Comparison of ENCODE assay signal across 13 cellular contexts in genomic region chr14:22551597-22551982, GRCh38. TPM values are rescaled to one million over a fixed set of nuclear protein-coding genes. Genes with fewer than 3 reads are reported as not detected.
A peak's percentile ranks its signal among the peaks of the same experiment; 100 is the strongest.
DNase-seq lines count a peak whose midpoint lies in the region; ATAC-seq and TF ChIP-seq lines count a peak whose summit lies in the region.
"Had no signal": no experiment of that assay in that cellular context is flagged by ENCODE, and none has a peak within 500 bp of the region (broad histone marks: within the 10 kb centered on the region; RNA-seq: fewer than 3 reads in every experiment).

No MANE protein-coding gene starts in this region.

- H3F3A ChIP-seq in MM.1S (ENCODE audit: insufficient read depth, low read length) = peaks cover 11% of the 10 kb centered on the region

- TF ChIP-seq CTCF in MM.1S (IDR thresholded peaks at IDR 0.05; ENCODE audit: low read length) = no peak

- no peaks in the 10 kb centered on the region for H3K79me2 ChIP-seq in MM.1S (ENCODE audit: low read length)

- peak overlapping the region; percentile 81 to 95 (median 81) for H3K27ac Mint-ChIP-seq in IgD-negative memory B cell
- peak overlapping the region; percentile 97 for H3K27ac Mint-ChIP-seq in activated T-cell treated with anti-CD3 and anti-CD28 coated beads, Interleukin-2, amount 50 U/mL, for 24 hours

- peak overlapping the region; percentile 94 for H3K9ac ChIP-seq in BLaER1
- H3K9ac ChIP-seq in mesenchymal stem cell (ENCODE audit: low read length) = no peak overlapping the region
- H3K9ac ChIP-seq in MM.1S (ENCODE audit: low read length) = no peak overlapping the region

- WGBS in mesenchymal stem cell = 70% methylated on average over 5 of the region's 5 CpGs

- H2AFZ ChIP-seq in mesenchymal stem cell (ENCODE audit: low read depth, low read length) (no peak overlapping the region), MM.1S (ENCODE audit: low read length) (no peak overlapping the region)

- H3K4me3 Mint-ChIP-seq in IgD-negative memory B cell = peak overlapping the region; percentile 19 to 65 (median 49)
- peak overlapping the region; percentile 69 for H3K4me3 Mint-ChIP-seq in activated T-cell treated with anti-CD3 and anti-CD28 coated beads, Interleukin-2, amount 50 U/mL, for 24 hours

- H3K4me1 ChIP-seq in BLaER1 = peaks cover 95% of the 10 kb centered on the region
- peaks cover 40% of the 10 kb centered on the region for H3K4me1 ChIP-seq in mesenchymal stem cell (ENCODE audit: control insufficient read depth, insufficient read depth, low read depth, low read length)
- peaks cover 12% of the 10 kb centered on the region for H3K4me1 ChIP-seq in MM.1S (ENCODE audit: low read length)
- H3K4me1 ChIP-seq: HAP-1 had no signal

- H3K27ac ChIP-seq in BLaER1 (peak overlapping the region; percentile 100), mesenchymal stem cell (ENCODE audit: low read length, poor library complexity, severe bottlenecking) (no peak overlapping the region), MM.1S (ENCODE audit: low read length) (no peak overlapping the region)

- no peaks in the 10 kb centered on the region for H3K9me2 ChIP-seq in MM.1S (replicated peaks; ENCODE audit: insufficient read depth, low read length)

- peak overlapping the region; percentile 46 to 71 for H3K18ac ChIP-seq in mesenchymal stem cell (ENCODE audit: low read depth in 1 of 2, low read length in 2 of 2)

- H4K8ac ChIP-seq in mesenchymal stem cell (ENCODE audit: low read length) = peak overlapping the region; percentile 88

- H3K79me1 ChIP-seq in mesenchymal stem cell (replicated peaks; ENCODE audit: low read length, poor library complexity, severe bottlenecking) = no peaks in the 10 kb centered on the region

- H3K14ac ChIP-seq in mesenchymal stem cell (ENCODE audit: low read length in 2 of 2) = peak overlapping the region in 1 of 2 experiments; percentile 35

- peak; percentile 56 for DNase-seq in activated T-cell treated with anti-CD3 and anti-CD28 coated beads, Interleukin-2, amount 50 U/mL, for 24 hours
- DNase-seq in mesenchymal stem cell = no peak
- DNase-seq in MM.1S = no peak
- DNase-seq in NCI-H446 (lab: John Stamatoyannopoulos, UW) = no peak
- DNase-seq in DMS53 (lab: John Stamatoyannopoulos, UW) = no peak
- DNase-seq: left colon, NCI-H526, SW 1271 had no signal

- H2BK15ac ChIP-seq in mesenchymal stem cell (ENCODE audit: low read depth, poor library complexity, severe bottlenecking) = peak overlapping the region; percentile 54

- H3K27me3 ChIP-seq in BLaER1 (no peaks in the 10 kb centered on the region), mesenchymal stem cell (ENCODE audit: control insufficient read depth in 1 of 2, insufficient read depth in 1 of 2, low read length in 2 of 2) (peaks cover 0 to 14% of the 10 kb centered on the region in 2 experiments), MM.1S (replicated peaks; ENCODE audit: insufficient read depth, low read length) (no peaks in the 10 kb centered on the region)
- H3K27me3 ChIP-seq: tibial nerve had no signal

- H3K27me3 Mint-ChIP-seq in IgD-negative memory B cell = peaks cover 2% of the 10 kb centered on the region
- peaks cover 2% of the 10 kb centered on the region for H3K27me3 Mint-ChIP-seq in activated T-cell treated with anti-CD3 and anti-CD28 coated beads, Interleukin-2, amount 50 U/mL, for 24 hours

- H3K9me3 ChIP-seq in BLaER1 = no peaks in the 10 kb centered on the region
- no peaks in the 10 kb centered on the region for H3K9me3 ChIP-seq in mesenchymal stem cell (ENCODE audit: control insufficient read depth, low read length)
- H3K9me3 ChIP-seq in MM.1S (replicated peaks; ENCODE audit: insufficient read depth, low read length) = no peaks in the 10 kb centered on the region
- H3K9me3 ChIP-seq: HAP-1, tibial nerve had no signal

- no peak overlapping the region for H2BK120ac ChIP-seq in mesenchymal stem cell (ENCODE audit: low read depth, low read length)

- H2AK5ac ChIP-seq in mesenchymal stem cell (ENCODE audit: low read length, severe bottlenecking) = no peak overlapping the region

- H3K4me3 ChIP-seq in BLaER1 (peak overlapping the region; percentile 60), mesenchymal stem cell (ENCODE audit: insufficient read depth in 1 of 2, low read depth in 1 of 2, low read length in 2 of 2) (no peak overlapping the region), MM.1S (ENCODE audit: low read length) (no peak overlapping the region)
- H3K4me3 ChIP-seq: HAP-1, tibial nerve had no signal

- H3K4me2 ChIP-seq in BLaER1 (peak overlapping the region; percentile 93), mesenchymal stem cell (ENCODE audit: low read length, poor library complexity, severe bottlenecking) (no peak overlapping the region), MM.1S (ENCODE audit: low read depth, low read length) (no peak overlapping the region)

- no peaks in the 10 kb centered on the region for H3K36me3 Mint-ChIP-seq in IgD-negative memory B cell
- peaks cover 79% of the 10 kb centered on the region for H3K36me3 Mint-ChIP-seq in activated T-cell treated with anti-CD3 and anti-CD28 coated beads, Interleukin-2, amount 50 U/mL, for 24 hours (ENCODE audit: low read depth)

- ATAC-seq in HG02970 (IDR thresholded peaks at IDR 0.05; ENCODE audit: low FRiP score, unreplicated experiment) = no peak
- ATAC-seq: left colon had no signal

- H2BK5ac ChIP-seq in mesenchymal stem cell (ENCODE audit: low read depth, low read length, poor library complexity, severe bottlenecking) = no peak overlapping the region

- H4K91ac ChIP-seq in mesenchymal stem cell (ENCODE audit: low read length) = peak overlapping the region; percentile 73

- peaks cover 0 to 1% (median 0%) of the 10 kb centered on the region in 3 donors for H3K9me3 Mint-ChIP-seq in IgD-negative memory B cell
- H3K9me3 Mint-ChIP-seq in activated T-cell treated with anti-CD3 and anti-CD28 coated beads, Interleukin-2, amount 50 U/mL, for 24 hours = no peaks in the 10 kb centered on the region

- H3K4me1 Mint-ChIP-seq in IgD-negative memory B cell = peaks cover 54 to 70% (median 61%) of the 10 kb centered on the region in 3 donors
- peaks cover 94% of the 10 kb centered on the region for H3K4me1 Mint-ChIP-seq in activated T-cell treated with anti-CD3 and anti-CD28 coated beads, Interleukin-2, amount 50 U/mL, for 24 hours (ENCODE audit: low read depth)

- H3K36me3 ChIP-seq in BLaER1 (peaks cover 78% of the 10 kb centered on the region), mesenchymal stem cell (ENCODE audit: control insufficient read depth in 1 of 2, insufficient read depth in 2 of 2, low read depth in 1 of 2, low read length in 2 of 2) (no peaks in the 10 kb centered on the region), MM.1S (replicated peaks; ENCODE audit: insufficient read depth, low read length) (no peaks in the 10 kb centered on the region)
- H3K36me3 ChIP-seq: HAP-1, tibial nerve had no signal

- peak overlapping the region; percentile 38 to 65 for H2BK12ac ChIP-seq in mesenchymal stem cell (ENCODE audit: low read length in 2 of 2)

- peaks cover 11% of the 10 kb centered on the region; the same call in 1 of the 2 replicates for H4K20me1 ChIP-seq in BLaER1
- no peaks in the 10 kb centered on the region for H4K20me1 ChIP-seq in MM.1S (ENCODE audit: insufficient read depth, low read length)

- H3K23ac ChIP-seq in mesenchymal stem cell (ENCODE audit: low read length in 2 of 2) = no peak overlapping the region

- H3K4ac ChIP-seq in mesenchymal stem cell (ENCODE audit: low read depth in 1 of 2, low read length in 2 of 2) = peak overlapping the region; percentile 9 to 24

RNA-seq across cellular contexts. Expression of gene DAD1, which starts 37.4 kb away (rescaled TPM):
- 420 TPM for polyA plus RNA-seq in IgD-negative memory B cell
- 348 TPM for polyA plus RNA-seq in mesenchymal stem cell (2013, experiment 1 of 2)
- polyA plus RNA-seq in mesenchymal stem cell (2013, experiment 2 of 2) = 351 TPM

RNA-seq across cellular contexts. Expression of gene ABHD4, which starts 46.5 kb away (rescaled TPM):
- 9.0 TPM for polyA plus RNA-seq in IgD-negative memory B cell
- polyA plus RNA-seq in mesenchymal stem cell (2013, experiment 1 of 2) = 32.7 TPM
- polyA plus RNA-seq in mesenchymal stem cell (2013, experiment 2 of 2) = 32.8 TPM
